8 cellular contexts compared by ENCODE assay signal in the genomic region with DNA sequence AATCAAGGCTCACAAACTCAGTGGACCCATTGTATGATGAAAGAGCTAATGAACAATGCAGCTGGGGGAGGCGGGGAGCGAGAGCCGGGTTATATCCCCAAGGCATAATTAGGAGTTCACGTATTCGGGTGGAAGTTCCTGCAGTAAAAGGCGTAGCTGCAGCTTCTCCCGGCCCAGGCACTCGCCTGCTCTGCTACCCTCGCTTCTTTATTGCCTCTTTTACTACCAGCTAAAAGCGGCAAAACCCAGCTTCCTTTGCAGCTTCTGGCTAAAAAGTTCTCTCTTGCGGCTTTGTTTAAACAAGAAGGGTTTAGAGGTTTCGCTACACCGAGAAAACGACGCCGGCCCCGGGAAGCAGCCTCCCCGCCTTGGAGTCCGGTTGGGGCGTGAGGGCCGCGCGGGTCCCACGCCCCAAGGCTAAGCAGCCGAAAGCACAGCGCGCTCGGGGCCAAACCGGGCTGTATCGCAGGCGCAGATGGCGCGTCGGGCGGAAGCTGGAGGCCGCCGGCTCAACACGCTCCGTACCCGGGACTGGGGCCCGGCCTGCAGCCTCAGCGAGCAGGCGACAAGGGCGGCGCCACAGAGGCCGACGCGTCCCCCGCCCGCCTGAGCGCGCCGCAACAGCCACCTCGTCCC. TPM values are rescaled to one million over a fixed set of nuclear protein-coding genes. Genes with fewer than 3 reads are reported as not detected.
DNase-seq lines count a peak whose midpoint lies in the region; ATAC-seq and TF ChIP-seq lines count a peak whose summit lies in the region.

No MANE protein-coding gene starts in this region.

- peak; percentile 54 for ATAC-seq in HG02623 (IDR thresholded peaks at IDR 0.05; ENCODE audit: unreplicated experiment)

- H3K4me1 ChIP-seq in endodermal cell (ENCODE audit: control insufficient read depth, insufficient read depth, low read length), result peaks cover 4% of the 10 kb centered on the region
- peaks cover 29% of the 10 kb centered on the region for H3K4me1 ChIP-seq in testis

- peak; percentile 53 for DNase-seq in ACHN
- no peak for DNase-seq in GM12865 (ENCODE audit: low read depth)
- DNase-seq in NCI-H1048 (lab: John Stamatoyannopoulos, UW), result peak; percentile 44
- peak; percentile 77 for DNase-seq in UCSD-AML1 (lab: John Stamatoyannopoulos, UW; ENCODE audit: unreplicated experiment)
- DNase-seq in endodermal cell, result no peak
- DNase-seq in medulla oblongata (ENCODE audit: extremely low spot score), result peak; percentile 77
- peak; percentile 70 for DNase-seq in testis

- in situ Hi-C loops in ACHN (cut with HindIII; ENCODE audit: low pct_ligation_motif_present, low pct_unique_long_range_greater_than_20kb, low sequenced_read_pairs), result no loop called here

- H3K36me3 ChIP-seq in endodermal cell (ENCODE audit: control insufficient read depth, insufficient read depth, low read length), result peaks cover 32% of the 10 kb centered on the region
- H3K36me3 ChIP-seq in testis (ENCODE audit: low read depth, missing control alignments), result no peaks in the 10 kb centered on the region

- H3K4me1 Mint-ChIP-seq in endodermal cell, result peaks cover 34% of the 10 kb centered on the region

- H3K27me3 Mint-ChIP-seq in endodermal cell (ENCODE audit: insufficient read depth), result no peaks in the 10 kb centered on the region

- TF ChIP-seq CTCF in GM12865 (IDR thresholded peaks at IDR 0.05; ENCODE audit: insufficient read depth, low read depth, low read length, missing control alignments), result no peak
- TF ChIP-seq CTCF in endodermal cell (conservative IDR thresholded peaks at IDR 0.05), result no peak
- no peak for TF ChIP-seq CTCF in testis (IDR thresholded peaks at IDR 0.05)

- H3K9me3 ChIP-seq in endodermal cell (ENCODE audit: control insufficient read depth, low read length) (no peaks in the 10 kb centered on the region), testis (no peaks in the 10 kb centered on the region)

- H3K27me3 ChIP-seq in endodermal cell (ENCODE audit: control insufficient read depth, insufficient read depth, low read length, poor library complexity, severe bottlenecking), result no peaks in the 10 kb centered on the region
- no peaks in the 10 kb centered on the region for H3K27me3 ChIP-seq in testis

- H3K27ac ChIP-seq in endodermal cell (ENCODE audit: low read depth, low read length) (peak overlapping the region; percentile 100), testis (peak overlapping the region; percentile 96 to 99)

- intact Hi-C loops in testis (cut with DNase I; ENCODE audit: low total_unique reads), result no loop called here

- peak; percentile 23 for TF ChIP-seq POLR2A in testis (IDR thresholded peaks at IDR 0.05)

- no peaks in the 10 kb centered on the region for H3K9me3 Mint-ChIP-seq in endodermal cell

- WGBS in endodermal cell (ENCODE audit: insufficient coverage in 1 of 2, insufficient read length in 1 of 2), 2 experiments, result 0% methylated on average over 1 to 54 of the region's 54 CpGs
- 0% methylated on average over 33 to 35 of the region's 54 CpGs for WGBS in testis, 2 donors

- peaks cover 17% of the 10 kb centered on the region for H3K36me3 Mint-ChIP-seq in endodermal cell (ENCODE audit: low read depth)

- peak overlapping the region; percentile 96 for H3K9ac ChIP-seq in endodermal cell (ENCODE audit: extremely low read depth, low read length, poor library complexity, severe bottlenecking)

- peak overlapping the region; percentile 81 for H3K4me3 Mint-ChIP-seq in endodermal cell

- peak overlapping the region; percentile 85 for H3K4me3 ChIP-seq in GM12865 (ENCODE audit: low read depth, low read length)
- H3K4me3 ChIP-seq in endodermal cell (ENCODE audit: low read length), result peak overlapping the region; percentile 92
- peak overlapping the region; percentile 99 to 100 for H3K4me3 ChIP-seq in testis

- H3K27ac Mint-ChIP-seq in endodermal cell, result peak overlapping the region; percentile 92

RNA-seq across cellular contexts. Expression of a gene that starts 1.6 kb away (rescaled TPM):
- total RNA-seq in endodermal cell (10 to 100 TPM; 11.4 to 15.2 TPM), testis (10 to 100 TPM; 14.7 TPM)
- 11.3 TPM for polyA plus RNA-seq in endodermal cell (2013, experiment 1 of 2)
- polyA plus RNA-seq in endodermal cell (2013, experiment 2 of 2), result 11.1 TPM
- polyA plus RNA-seq in testis (ENCODE audit: insufficient read depth, low read depth, low replicate concordance), result 13.0 TPM

Comparison
In these comparisons a context has a peak if more than half of its experiments do, and no peak if none do; other contexts are left out.
1. DNase-seq: peak in ACHN (single experiment), NCI-H1048 (single experiment), UCSD-AML1 (single experiment), medulla oblongata (single experiment) and testis (single experiment); none in GM12865 (single experiment) and endodermal cell (single experiment).
2. Peak in every context shown above with its lines, with median percentiles within 50 percentile points of each other: H3K4me3 ChIP-seq.